9 cellular contexts compared by ENCODE assay signal in genomic region chr13:76383671-76384461, GRCh38.
DNase-seq lines count a peak whose midpoint lies in the region; ATAC-seq and TF ChIP-seq lines count a peak whose summit lies in the region.
"Had no signal": no experiment of that assay in that cellular context is flagged by ENCODE, and none has a peak within 500 bp of the region (broad histone marks: within the 10 kb centered on the region; RNA-seq: fewer than 3 reads in every experiment).

No MANE protein-coding gene starts in this region.

- H3K27me3 Mint-ChIP-seq in T-helper 17 cell = no peaks in the 10 kb centered on the region

- H3K4me1 Mint-ChIP-seq in T-helper 17 cell = peaks cover 3% of the 10 kb centered on the region

- H3K9me3 ChIP-seq in T-helper 17 cell (ENCODE audit: control insufficient read depth, low read length, poor library complexity, severe bottlenecking) = no peaks in the 10 kb centered on the region

- no peak overlapping the region for H3K4me3 Mint-ChIP-seq in T-helper 17 cell

- H3K27ac Mint-ChIP-seq in T-helper 17 cell = no peak overlapping the region

- no peaks in the 10 kb centered on the region for H3K36me3 ChIP-seq in brain microvascular endothelial cell (replicated peaks)

- no peak for TF ChIP-seq CTCF in brain microvascular endothelial cell (IDR thresholded peaks at IDR 0.05; ENCODE audit: low read depth, low read length, missing control alignments)

- H3K4me3 ChIP-seq in brain microvascular endothelial cell (ENCODE audit: low read depth, low read length) = no peak overlapping the region

- no peaks in the 10 kb centered on the region for H3K27me3 ChIP-seq in brain microvascular endothelial cell (replicated peaks)

- H3K27ac ChIP-seq in brain microvascular endothelial cell = peak overlapping the region; percentile 94
- H3K27ac ChIP-seq: parathyroid adenoma had no signal

- in situ Hi-C loops in brain microvascular endothelial cell (cut with HindIII; ENCODE audit: low pct_ligation_motif_present, low sequenced_read_pairs) = no loop called here

- H3K36me3 Mint-ChIP-seq in T-helper 17 cell (ENCODE audit: low read depth) = no peaks in the 10 kb centered on the region

- no peak for ATAC-seq in GM19455 (IDR thresholded peaks at IDR 0.05; ENCODE audit: unreplicated experiment)
- no peak for ATAC-seq in HG03159 (IDR thresholded peaks at IDR 0.05; ENCODE audit: unreplicated experiment)
- ATAC-seq in T-helper 17 cell = no peak

- DNase-seq in AG08395 (ENCODE audit: low spot score) = peak; percentile 67
- DNase-seq in M059J (ENCODE audit: low read depth) = peak; percentile 82
- DNase-seq in brain microvascular endothelial cell = peak; percentile 92
- DNase-seq in lung microvascular endothelial cell (ENCODE audit: low read depth in 2 of 2) = peak; percentile 7 to 81
- DNase-seq in NCI-H2227 treated with DMSO at 0.1 percent for 48 hours (lab: John Stamatoyannopoulos, UW) = no peak
- DNase-seq in T-helper 17 cell = no peak

Comparison
In these comparisons a context has a peak if more than half of its experiments do, and no peak if none do; other contexts are left out.
1. DNase-seq: peak in AG08395 (single experiment), M059J (single experiment), brain microvascular endothelial cell (single experiment) and lung microvascular endothelial cell (2 of 2); none in NCI-H2227 treated with DMSO at 0.1 percent for 48 hours (single experiment) and T-helper 17 cell (0 of 3).